8 cellular contexts compared by ENCODE assay signal in genomic region chr6:157184202-157185015, GRCh38.
DNase-seq lines count a peak whose midpoint lies in the region; ATAC-seq and TF ChIP-seq lines count a peak whose summit lies in the region.

No MANE protein-coding gene starts in this region.

- no peaks in the 10 kb centered on the region for H3K36me3 ChIP-seq in breast epithelium

- intact Hi-C loops in breast epithelium (cut with DNase I; ENCODE audit: low total_unique reads): no loop called here

- no peak for ATAC-seq in GM18511 (IDR thresholded peaks at IDR 0.05; ENCODE audit: unreplicated experiment)

- DNase-seq in GM13977 (ENCODE audit: low spot score): peak; percentile 40
- DNase-seq in NCI-H1694 (lab: John Stamatoyannopoulos, UW): peak; percentile 20
- peak; percentile 70 to 75 for DNase-seq in breast epithelium (ENCODE audit: low spot score in 2 of 2)
- DNase-seq in iris pigment epithelial cell (ENCODE audit: low read depth): peak; percentile 58
- peak; percentile 51 for DNase-seq in stimulated activated CD4-positive, alpha-beta T cell treated with anti-CD3 and anti-CD28 coated beads, Interleukin-12 subunit alpha, Interleukin-12 subunit beta, amount 100 ng/mL, for 4 hours
- no peak for DNase-seq in NOMO-1 treated with DMSO at 0.1 percent for 48 hours (lab: John Stamatoyannopoulos, UW; ENCODE audit: unreplicated experiment)

- H3K4me3 ChIP-seq in WI38 (ENCODE audit: low read depth, low read length): no peak overlapping the region
- H3K4me3 ChIP-seq in breast epithelium: peak overlapping the region in 1 of 3 donors; percentile 46

- in situ Hi-C loops in GM13977 (cut with MboI; ENCODE audit: low pct_unique_long_range_greater_than_20kb, low sequenced_read_pairs, unreplicated experiment): no loop called here

- H3K27me3 ChIP-seq in breast epithelium: no peaks in the 10 kb centered on the region

- H3K4me1 ChIP-seq in breast epithelium: peaks cover 0 to 3% of the 10 kb centered on the region in 2 donors

- no peak for TF ChIP-seq POLR2A in breast epithelium (IDR thresholded peaks at IDR 0.05)

- TF ChIP-seq CTCF in GM13977 (IDR thresholded peaks at IDR 0.05; ENCODE audit: extremely low read depth, insufficient read depth, missing control alignments) (peak; percentile 70), WI38 (IDR thresholded peaks at IDR 0.05; ENCODE audit: low read depth, low read length) (peak; percentile 96), breast epithelium (IDR thresholded peaks at IDR 0.05) (peak; percentile 82 to 90 (median 90))

- H3K9me3 ChIP-seq in breast epithelium: no peaks in the 10 kb centered on the region

- H3K27ac ChIP-seq in breast epithelium: peak overlapping the region; percentile 67 to 79
